In the genomic region with DNA sequence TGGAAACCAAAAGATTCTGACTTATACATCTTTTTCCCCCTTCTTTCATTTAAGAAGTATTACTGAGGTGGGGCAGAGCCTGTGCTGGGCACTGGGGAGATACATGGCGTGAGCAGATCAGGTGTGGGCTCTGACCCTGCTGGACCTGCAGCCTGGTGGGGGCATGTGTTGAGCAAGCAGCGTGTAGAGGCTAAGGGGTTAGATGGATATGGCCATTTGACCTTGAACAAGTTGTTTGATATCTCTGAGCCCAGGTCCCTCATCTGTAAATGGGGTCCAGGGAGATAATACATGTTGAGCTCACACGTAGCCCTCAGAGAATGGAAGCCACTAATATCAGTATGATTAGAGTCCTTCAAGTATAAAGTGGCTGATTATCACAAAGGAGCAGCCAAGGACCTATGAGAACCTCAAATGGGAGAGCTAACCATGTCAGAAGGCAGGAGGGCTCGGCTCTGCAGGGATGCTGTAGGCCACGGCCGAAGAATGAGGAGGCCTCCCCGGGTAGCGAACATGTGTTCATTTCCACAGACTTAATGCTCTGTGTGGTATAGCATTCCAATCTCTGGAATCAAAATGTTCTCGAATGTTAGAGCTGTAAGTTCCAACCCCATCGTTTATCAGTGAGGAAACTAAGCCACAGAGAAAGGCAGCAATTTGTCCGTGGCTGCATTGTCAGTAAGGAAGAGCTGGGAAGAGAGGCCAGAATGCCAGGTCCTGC, we compare ENCODE assay signal across 22 cellular contexts. TPM values are rescaled to one million over a fixed set of nuclear protein-coding genes. Genes with fewer than 3 reads are reported as not detected.
DNase-seq lines count a peak whose midpoint lies in the region; ATAC-seq and TF ChIP-seq lines count a peak whose summit lies in the region.
"Had no signal": no experiment of that assay in that cellular context is flagged by ENCODE, and none has a peak within 500 bp of the region (broad histone marks: within the 10 kb centered on the region; RNA-seq: fewer than 3 reads in every experiment).

No MANE protein-coding gene starts in this region.

- H2AK5ac ChIP-seq in H9 (ENCODE audit: insufficient read length, low read length), result no peak overlapping the region

- H3K27me3 Mint-ChIP-seq in H9 (ENCODE audit: low read depth) (no peaks in the 10 kb centered on the region), T-helper 17 cell (no peaks in the 10 kb centered on the region), chondrocyte (ENCODE audit: low read depth) (no peaks in the 10 kb centered on the region), osteocyte (ENCODE audit: unreplicated experiment) (no peaks in the 10 kb centered on the region)
- H3K27me3 Mint-ChIP-seq: CD4-positive, alpha-beta memory T cell; IgD-negative memory B cell had no signal

- H3K4me3 Mint-ChIP-seq in H9 (no peak overlapping the region), T-helper 17 cell (peak overlapping the region; percentile 59), chondrocyte (ENCODE audit: unreplicated experiment) (no peak overlapping the region), osteocyte (ENCODE audit: unreplicated experiment) (no peak overlapping the region)
- H3K4me3 Mint-ChIP-seq: CD4-positive, alpha-beta memory T cell had no signal

- H3K9me3 ChIP-seq in H9 (ENCODE audit: control insufficient read depth, low read depth, low read length) (no peaks in the 10 kb centered on the region), T-helper 17 cell (ENCODE audit: control insufficient read depth, low read length, poor library complexity, severe bottlenecking) (no peaks in the 10 kb centered on the region), osteoblast (ENCODE audit: low read depth, low read length) (no peaks in the 10 kb centered on the region)
- H3K9me3 ChIP-seq: Caco-2, HAP-1, SJSA1 had no signal

- H3K27ac Mint-ChIP-seq in H9 (no peak overlapping the region), T-helper 17 cell (peak overlapping the region; percentile 4), chondrocyte (ENCODE audit: unreplicated experiment) (no peak overlapping the region), osteocyte (ENCODE audit: unreplicated experiment) (no peak overlapping the region)
- H3K27ac Mint-ChIP-seq: CD4-positive, alpha-beta memory T cell; IgD-negative memory B cell had no signal

- peak; percentile 16 for DNase-seq in H9
- no peak for DNase-seq in T-helper 17 cell
- DNase-seq in chondrocyte (ENCODE audit: low spot score), result peak; percentile 48
- DNase-seq in osteocyte (ENCODE audit: extremely low spot score, unreplicated experiment), result peak; percentile 62
- no peak for DNase-seq in osteoblast (ENCODE audit: insufficient read length, low spot score, missing footprints)
- DNase-seq in NCI-H2029 (lab: John Stamatoyannopoulos, UW), result no peak
- no peak for DNase-seq in DMS153 treated with DMSO at 0.1 percent for 48 hours (lab: John Stamatoyannopoulos, UW; ENCODE audit: unreplicated experiment)
- DNase-seq: Caco-2; CD4-positive, alpha-beta memory T cell; DMS 273 treated with DMSO at 0.1 percent for 48 hours; GM23248; Karpas-422; NCI-H1694; NCI-H2081 treated with DMSO at 0.1 percent for 48 hours; NCI-H2171 treated with DMSO at 0.1 percent for 48 hours; NCI-H526; OCI-M1 had no signal

- no peaks in the 10 kb centered on the region for H3K23me2 ChIP-seq in H9 (ENCODE audit: insufficient read length, low read depth, low read length, poor library complexity, severe bottlenecking)

- no peak for ATAC-seq in T-helper 17 cell
- ATAC-seq in HG03457 (IDR thresholded peaks at IDR 0.05; ENCODE audit: unreplicated experiment), result no peak
- ATAC-seq: Right ventricle myocardium inferior had no signal

- H3K27ac ChIP-seq in H9 (ENCODE audit: insufficient read length, low read depth, low read length), result no peak overlapping the region
- no peak overlapping the region for H3K27ac ChIP-seq in osteoblast (ENCODE audit: low read depth, low read length)
- H3K27ac ChIP-seq: GM23248, SJSA1 had no signal

- no peak overlapping the region for H3K18ac ChIP-seq in H9 (ENCODE audit: insufficient read length, low read depth, low read length)

- peaks cover 2% of the 10 kb centered on the region; the same call in 1 of the 2 replicates for H3K4me1 ChIP-seq in H9 (ENCODE audit: insufficient read depth, low read length)
- H3K4me1 ChIP-seq in osteoblast (ENCODE audit: insufficient read depth, low read length), result peaks cover 22% of the 10 kb centered on the region
- H3K4me1 ChIP-seq: HAP-1 had no signal

- no peaks in the 10 kb centered on the region for H3K36me3 ChIP-seq in osteoblast (ENCODE audit: insufficient read depth, low read length)
- H3K36me3 ChIP-seq: HAP-1, SJSA1 had no signal

- H3K4me2 ChIP-seq in H9 (ENCODE audit: insufficient read depth, insufficient read length, low read length) (no peak overlapping the region), osteoblast (ENCODE audit: insufficient read depth, low read length) (no peak overlapping the region)

- no peak overlapping the region for H3K9ac ChIP-seq in H9 (ENCODE audit: extremely low read depth, insufficient read length, low read length)
- H3K9ac ChIP-seq: GM23248 had no signal

- H4K20me1 ChIP-seq in H9 (ENCODE audit: control insufficient read depth, insufficient read depth, insufficient read length) (no peaks in the 10 kb centered on the region), osteoblast (ENCODE audit: insufficient read depth, low read length) (no peaks in the 10 kb centered on the region)

- H3K4ac ChIP-seq in H9 (ENCODE audit: low read depth, low read length), result no peak overlapping the region

- no peaks in the 10 kb centered on the region for H3K36me3 Mint-ChIP-seq in H9 (ENCODE audit: insufficient read depth in 1 of 3, low read depth in 3 of 3)
- H3K36me3 Mint-ChIP-seq in T-helper 17 cell (ENCODE audit: low read depth), result peaks cover under 1% of the 10 kb centered on the region
- no peaks in the 10 kb centered on the region for H3K36me3 Mint-ChIP-seq in chondrocyte (ENCODE audit: low read depth)
- no peaks in the 10 kb centered on the region for H3K36me3 Mint-ChIP-seq in osteocyte (ENCODE audit: unreplicated experiment)
- H3K36me3 Mint-ChIP-seq: CD4-positive, alpha-beta memory T cell had no signal

- H3T11ph ChIP-seq in H9 (ENCODE audit: low read length), result no peak overlapping the region

- TF ChIP-seq CTCF in H9 (conservative IDR thresholded peaks at IDR 0.05), result no peak
- no peak for TF ChIP-seq CTCF in chondrocyte (IDR thresholded peaks at IDR 0.05)
- no peak for TF ChIP-seq CTCF in osteocyte (IDR thresholded peaks at IDR 0.05)
- no peak for TF ChIP-seq CTCF in osteoblast (IDR thresholded peaks at IDR 0.05; ENCODE audit: extremely low read depth, low read depth, low read length)

- H2BK120ac ChIP-seq in H9 (ENCODE audit: low read depth, low read length, poor library complexity, severe bottlenecking), result no peak overlapping the region

- H4K5ac ChIP-seq in H9 (ENCODE audit: insufficient read length, low read depth, low read length), result no peak overlapping the region

- H2BK5ac ChIP-seq in H9 (ENCODE audit: insufficient read length, low read length), result no peak overlapping the region

- no CpG with 5 or more reads among the region's 11 CpGs for WGBS in H9 (ENCODE audit: extremely low coverage, insufficient read length, low lambda C conversion rate)

- H2BK12ac ChIP-seq in H9 (ENCODE audit: insufficient read length, low read depth, low read length), result no peak overlapping the region

- no peak overlapping the region for H2BK15ac ChIP-seq in H9 (ENCODE audit: low read depth, low read length)

- H4K91ac ChIP-seq in H9 (ENCODE audit: insufficient read length, low read depth, low read length), result no peak overlapping the region

- no peaks in the 10 kb centered on the region for H3K79me1 ChIP-seq in H9 (ENCODE audit: insufficient read depth, low read depth, low read length, poor library complexity, severe bottlenecking)

- no peaks in the 10 kb centered on the region for H3K9me3 Mint-ChIP-seq in H9
- H3K9me3 Mint-ChIP-seq in chondrocyte (ENCODE audit: low read depth), result no peaks in the 10 kb centered on the region
- no peaks in the 10 kb centered on the region for H3K9me3 Mint-ChIP-seq in osteocyte (ENCODE audit: unreplicated experiment)
- H3K9me3 Mint-ChIP-seq: CD4-positive, alpha-beta memory T cell; IgD-negative memory B cell had no signal

- H3K56ac ChIP-seq in H9 (ENCODE audit: insufficient read length, low read depth, low read length), result no peak overlapping the region

- H3K79me2 ChIP-seq in H9 (ENCODE audit: insufficient read depth, low read length) (no peaks in the 10 kb centered on the region), osteoblast (ENCODE audit: insufficient read depth, low read length) (no peaks in the 10 kb centered on the region)

- no peak overlapping the region for H4K8ac ChIP-seq in H9 (replicated peaks; ENCODE audit: insufficient read length, low read depth, low read length)

- H3K4me3 ChIP-seq in osteoblast (ENCODE audit: insufficient read depth, low read length), result no peak overlapping the region
- H3K4me3 ChIP-seq: GM23248, HAP-1, SJSA1 had no signal

- no peak overlapping the region for H3K14ac ChIP-seq in H9 (ENCODE audit: insufficient read depth, low read length)

- H2BK20ac ChIP-seq in H9 (ENCODE audit: low read depth, low read length, poor library complexity, severe bottlenecking), result no peak overlapping the region

- peaks cover 26 to 39% of the 10 kb centered on the region in 2 experiments for H3K4me1 Mint-ChIP-seq in H9
- peaks cover 7% of the 10 kb centered on the region for H3K4me1 Mint-ChIP-seq in T-helper 17 cell
- H3K4me1 Mint-ChIP-seq in chondrocyte (ENCODE audit: low read depth), result peaks cover 42% of the 10 kb centered on the region
- H3K4me1 Mint-ChIP-seq in osteocyte (ENCODE audit: unreplicated experiment), result peaks cover 41% of the 10 kb centered on the region
- H3K4me1 Mint-ChIP-seq: CD4-positive, alpha-beta memory T cell had no signal

- no peak overlapping the region for H3K23ac ChIP-seq in H9 (ENCODE audit: insufficient read length, low read depth, low read length)

- H3K27me3 ChIP-seq in H9 (ENCODE audit: insufficient read depth, low read length) (no peaks in the 10 kb centered on the region), osteoblast (ENCODE audit: insufficient read depth, low read length) (peaks cover 4% of the 10 kb centered on the region)
- H3K27me3 ChIP-seq: SJSA1 had no signal

- H2AFZ ChIP-seq in H9 (ENCODE audit: low read length) (no peak overlapping the region), osteoblast (ENCODE audit: low read length) (no peak overlapping the region)
- H2AFZ ChIP-seq: GM23248 had no signal

RNA-seq across cellular contexts. Expression of a gene that starts 15.4 kb away (rescaled TPM):
- 4.8 and 5.1 TPM in 2 replicates for total RNA-seq in H9 (2021)
- total RNA-seq in T-helper 17 cell, result under 1 TPM in 1 of 2 donors, not detected in 1; 0.10 TPM
- 26.7 to 39.7 TPM (median 39.0 TPM) in 3 replicates for total RNA-seq in chondrocyte
- total RNA-seq in osteocyte, result 34.8 and 40.0 TPM in 2 replicates
- 39.8 and 72.5 TPM in 2 replicates for total RNA-seq in osteoblast
- total RNA-seq: Caco-2; CD4-positive, alpha-beta memory T cell had no signal

Comparison
In these comparisons a context has a peak if more than half of its experiments do, and no peak if none do; other contexts are left out.
1. DNase-seq: peak in H9 (single experiment), chondrocyte (single experiment) and osteocyte (single experiment); none in T-helper 17 cell (0 of 3), osteoblast (single experiment), NCI-H2029 (single experiment) and DMS153 treated with DMSO at 0.1 percent for 48 hours (single experiment).